11 cellular contexts compared by ENCODE assay signal in the genomic region with DNA sequence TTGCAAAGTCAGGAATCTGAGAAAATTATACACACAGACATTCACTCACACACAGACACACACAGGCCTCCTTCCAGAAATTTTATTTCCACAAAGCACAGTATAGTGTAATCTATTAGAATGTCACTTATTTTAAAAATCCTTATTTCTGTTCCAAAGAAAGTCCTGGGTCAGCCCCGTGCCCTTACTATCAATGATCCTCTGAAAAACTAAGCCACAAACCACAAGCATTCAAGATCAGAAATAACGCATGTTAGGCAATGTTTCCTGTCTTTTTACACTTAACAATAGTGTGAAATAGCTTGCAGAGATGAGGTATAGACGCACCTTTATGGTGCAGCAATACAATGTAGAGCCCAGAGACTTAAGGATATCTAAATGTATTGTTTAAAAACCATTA. TPM values are rescaled to one million over a fixed set of nuclear protein-coding genes. Genes with fewer than 3 reads are reported as not detected.
DNase-seq lines count a peak whose midpoint lies in the region; ATAC-seq and TF ChIP-seq lines count a peak whose summit lies in the region.
"Had no signal": no experiment of that assay in that cellular context is flagged by ENCODE, and none has a peak within 500 bp of the region (broad histone marks: within the 10 kb centered on the region; RNA-seq: fewer than 3 reads in every experiment).

No MANE protein-coding gene starts in this region.

- no peaks in the 10 kb centered on the region for H3K27me3 ChIP-seq in gastrocnemius medialis

- peaks cover 85 to 94% of the 10 kb centered on the region in 2 donors for H3K4me1 ChIP-seq in gastrocnemius medialis

- ATAC-seq in gastrocnemius medialis = no peak
- ATAC-seq in HG02885 (IDR thresholded peaks at IDR 0.05; ENCODE audit: poor library complexity, unreplicated experiment) = no peak
- ATAC-seq: T-cell had no signal

- peak; percentile 36 for DNase-seq in H4 (ENCODE audit: low spot score)
- DNase-seq in RWPE1 (ENCODE audit: low spot score) = peak; percentile 55
- DNase-seq in fibroblast of the aortic adventitia (ENCODE audit: low read depth) = peak; percentile 80
- no peak for DNase-seq in gastrocnemius medialis
- DNase-seq in GM13976 (ENCODE audit: low spot score) = no peak
- DNase-seq in head of caudate nucleus = no peak
- DNase-seq in activated CD4-positive, alpha-beta T cell treated with anti-CD3 and anti-CD28 coated beads, Interleukin-2, amount 50 U/mL, for 1 hour = no peak
- DNase-seq: DMS79 treated with DMSO at 0.1 percent for 48 hours; stimulated activated CD4-positive, alpha-beta T cell treated with anti-CD3 and anti-CD28 coated beads, Interleukin-4, amount 100 ng/mL, for 4 hours; T-cell had no signal

- TF ChIP-seq CTCF in RWPE1 (conservative IDR thresholded peaks at IDR 0.05; ENCODE audit: low read depth) (no peak), fibroblast of the aortic adventitia (IDR thresholded peaks at IDR 0.05; ENCODE audit: insufficient read depth, low read length) (no peak), gastrocnemius medialis (IDR thresholded peaks at IDR 0.05 in 4 of 5, conservative IDR thresholded peaks at IDR 0.05 in 1 of 5) (no peak), GM13976 (IDR thresholded peaks at IDR 0.05; ENCODE audit: borderline replicate concordance, control extremely low read depth, extremely low read depth, insufficient read depth, missing control alignments) (no peak)

- no peak for TF ChIP-seq POLR2A in gastrocnemius medialis (IDR thresholded peaks at IDR 0.05)

- H3K36me3 ChIP-seq in gastrocnemius medialis = no peaks in the 10 kb centered on the region

- in situ Hi-C loops in gastrocnemius medialis (cut with MboI; ENCODE audit: low sequenced_read_pairs in 4 of 4) (no loop called here), GM13976 (cut with MboI; ENCODE audit: low sequenced_read_pairs, unreplicated experiment) (no loop called here)

- H3K9me3 ChIP-seq in gastrocnemius medialis = no peaks in the 10 kb centered on the region

- POLR2A ChIA-PET in RWPE1 (lab: Yijun Ruan, JAX; ENCODE audit: low non-redundant PET) = interaction anchor here (0.6 to 1.2 kb wide), 2 partner anchors 25 to 84 kb away, joined by 3 to 4 read pairs; no protein-coding TSS in a partner anchor

- CTCF ChIA-PET in RWPE1 (lab: Yijun Ruan, JAX) = interaction anchor here (0.9 kb wide), 1 partner anchor 113 kb away, joined by 3 read pairs; no protein-coding TSS in a partner anchor

- intact Hi-C loops in gastrocnemius medialis (cut with DNase I; ENCODE audit: low total_unique reads) = loop anchor here (2.0 kb wide), 2 partner anchors 17 to 25 kb away; partner anchors contain the start of gene TBC1D8
- intact Hi-C loops in head of caudate nucleus (cut with DNase I) = no loop called here

- H3K27ac ChIP-seq in RWPE1 = peak overlapping the region; percentile 91
- peak overlapping the region; percentile 90 to 100 (median 99) for H3K27ac ChIP-seq in gastrocnemius medialis

- H3K4me3 ChIP-seq in fibroblast of the aortic adventitia (ENCODE audit: low read depth, low read length) (no peak overlapping the region), gastrocnemius medialis (peak overlapping the region in 2 of 4 donors; percentile 25 to 36)

RNA-seq across cellular contexts. Expression of gene TBC1D8, which starts 25.8 kb away (rescaled TPM):
- total RNA-seq in H4 (2014; rRNA removed; shearing (Covaris generic)) = 5.3 and 6.4 TPM in 2 replicates
- total RNA-seq in fibroblast of the aortic adventitia (ENCODE audit: low replicate concordance) (12.4 and 21.3 TPM in 2 replicates), gastrocnemius medialis (100 to 1,000 TPM; 103 to 298 (median 201) TPM)

Comparison
In these comparisons a context has a peak if more than half of its experiments do, and no peak if none do; other contexts are left out.
1. DNase-seq: peak in H4 (single experiment), RWPE1 (single experiment) and fibroblast of the aortic adventitia (single experiment); none in gastrocnemius medialis (0 of 2), GM13976 (single experiment), head of caudate nucleus (0 of 42) and activated CD4-positive, alpha-beta T cell treated with anti-CD3 and anti-CD28 coated beads, Interleukin-2, amount 50 U/mL, for 1 hour (single experiment).